ENCODE assay signal across 31 cellular contexts in the genomic region with DNA sequence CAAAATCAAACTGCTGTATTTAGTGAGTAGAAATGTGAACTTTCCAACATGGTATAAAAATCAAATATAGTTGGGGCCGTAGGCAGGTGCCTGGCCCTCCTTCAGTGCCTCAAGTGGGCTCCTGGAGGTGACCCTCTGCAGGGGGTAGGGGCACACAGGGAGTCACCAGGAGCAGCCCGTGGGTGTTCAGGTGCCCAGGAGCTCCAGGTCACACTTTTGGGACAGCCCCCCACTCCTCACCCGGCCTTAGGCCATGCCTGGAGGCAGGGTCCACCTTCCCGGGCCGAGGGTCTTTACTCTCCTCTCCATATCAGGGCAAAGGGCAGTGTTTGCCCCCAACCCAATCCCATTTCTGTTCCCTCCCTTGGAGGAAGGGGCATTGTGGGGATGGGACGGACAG.
"Had no signal": no experiment of that assay in that cellular context is flagged by ENCODE, and none has a peak within 500 bp of the region (broad histone marks: within the 10 kb centered on the region; RNA-seq: fewer than 3 reads in every experiment).

No MANE protein-coding gene starts in this region.

- ATAC-seq: activated naive CD4-positive, alpha-beta T cell treated with anti-CD3 and anti-CD28 coated beads, Interleukin-2, amount 50 U/mL, for 72 hours; activated naive CD8-positive, alpha-beta T cell treated with anti-CD3 and anti-CD28 coated beads, Interleukin-2, amount 50 U/mL, for 24 hours; activated T-cell treated with anti-CD3 and anti-CD28 coated beads, Interleukin-2, amount 50 U/mL, for 4 hours; activated T-cell treated with anti-CD3 and anti-CD28 coated beads, Interleukin-2, amount 50 U/mL, for 72 hours; activated T-helper 17 cell treated with anti-CD3 and anti-CD28 coated beads, Interleukin-2, amount 50 U/mL, for 72 hours; body of pancreas had no signal

- H3K4me3 ChIP-seq: adrenal gland, ascending aorta, body of pancreas, breast epithelium, cardiac muscle cell had no signal

- H3K36me3 ChIP-seq: adrenal gland, ascending aorta, brain microvascular endothelial cell, breast epithelium, cardiac muscle cell had no signal

- H3K4me1 ChIP-seq: adrenal gland, ascending aorta, body of pancreas, breast epithelium had no signal

- H3K27ac ChIP-seq: adrenal gland, ascending aorta, body of pancreas, brain microvascular endothelial cell, breast epithelium, cardiac muscle cell had no signal

- H3K27me3 ChIP-seq: adrenal gland, ascending aorta, body of pancreas, brain microvascular endothelial cell, breast epithelium had no signal

- DNase-seq: activated effector memory CD4-positive, alpha-beta T cell treated with anti-CD3 and anti-CD28 coated beads, Interleukin-2, amount 50 U/mL, for 16 hours; activated effector memory CD4-positive, alpha-beta T cell treated with Interleukin-2 at 50 U/mL for 16 hours; activated gamma-delta T cell; activated gamma-delta T cell treated with Interleukin-2 at 50 U/mL for 16 hours; activated naive CD4-positive, alpha-beta T cell; activated naive CD4-positive, alpha-beta T cell treated with anti-CD3 and anti-CD28 coated beads for 36 hours; activated naive CD4-positive, alpha-beta T cell treated with anti-CD3 and anti-CD28 coated beads, Interleukin-2, amount 10 ng/mL, durations not matched to agents 7 days and 5 days; activated naive CD4-positive, alpha-beta T cell treated with anti-CD3 and anti-CD28 coated beads, Interleukin-2, amount 50 U/mL, for 16 hours; activated naive CD4-positive, alpha-beta T cell treated with Interleukin-2 at 50 U/mL for 16 hours; activated naive CD8-positive, alpha-beta T cell treated with anti-CD3 and anti-CD28 coated beads for 36 hours; activated naive CD8-positive, alpha-beta T cell treated with anti-CD3 and anti-CD28 coated beads, Interleukin-2, amount 10 ng/mL, durations not matched to agents 7 days and 5 days; activated naive CD8-positive, alpha-beta T cell treated with anti-CD3 and anti-CD28 coated beads, Interleukin-2, amount 50 U/mL, for 24 hours; activated T-cell treated with anti-CD3 and anti-CD28 coated beads, Interleukin-2, amount 50 U/mL, for 24 hours; activated T-cell treated with anti-CD3 and anti-CD28 coated beads, Interleukin-2, amount 50 U/mL, for 4 hours; activated T-cell treated with anti-CD3 and anti-CD28 coated beads, Interleukin-2, amount 50 U/mL, for 48 hours; activated T-cell treated with anti-CD3 and anti-CD28 coated beads, Interleukin-2, amount 50 U/mL, for 72 hours; adrenal gland; amniotic stem cell; amygdala; anterior cingulate cortex; aorta; body of pancreas; brain microvascular endothelial cell; caudate nucleus; central memory CD4-positive, alpha-beta T cell; cerebellar nuclear complex had no signal

- H3K9me3 ChIP-seq: adrenal gland, ascending aorta, body of pancreas had no signal
